ENCODE assay signal across 20 cellular contexts in the genomic region with DNA sequence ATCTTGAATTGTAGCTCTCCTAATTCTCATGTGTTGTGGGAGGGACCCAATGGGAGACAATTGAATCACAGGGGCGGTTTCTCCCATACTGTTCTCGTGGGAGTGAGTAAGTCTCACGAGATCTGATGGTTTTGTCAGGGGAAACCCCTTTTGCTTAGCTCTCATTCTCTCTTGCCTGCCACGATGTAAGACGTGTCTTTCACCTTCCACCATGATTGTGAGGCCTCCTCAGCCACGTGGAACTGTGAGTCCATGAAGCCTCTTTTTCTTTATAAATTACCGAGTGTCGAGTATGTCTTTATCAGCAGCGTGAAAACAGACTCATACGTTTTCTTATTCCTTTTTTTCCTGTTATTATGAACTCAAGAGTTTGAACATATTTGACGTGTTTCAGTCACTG. TPM values are rescaled to one million over a fixed set of nuclear protein-coding genes. Genes with fewer than 3 reads are reported as not detected.
A peak's percentile ranks its signal among the peaks of the same experiment; 100 is the strongest.
DNase-seq lines count a peak whose midpoint lies in the region; ATAC-seq, FAIRE-seq and TF ChIP-seq lines count a peak whose summit lies in the region.
"Had no signal": no experiment of that assay in that cellular context is flagged by ENCODE, and none has a peak within 500 bp of the region (broad histone marks: within the 10 kb centered on the region; RNA-seq: fewer than 3 reads in every experiment).

No MANE protein-coding gene starts in this region.

- H3K27me3 Mint-ChIP-seq in osteocyte (ENCODE audit: unreplicated experiment): peaks cover 10% of the 10 kb centered on the region
- H3K27me3 Mint-ChIP-seq: activated naive CD8-positive, alpha-beta T cell treated with anti-CD3 and anti-CD28 coated beads, Interleukin-2, amount 10 ng/mL, durations not matched to agents 7 days and 5 days; CD4-positive, alpha-beta T cell had no signal

- ATAC-seq in HG02588 (IDR thresholded peaks at IDR 0.05; ENCODE audit: unreplicated experiment) (no peak), HepG2 (no peak)
- ATAC-seq: heart right ventricle, SK-N-SH treated with all-trans-retinoic acid at 6 μM for 48 hours, upper lobe of right lung had no signal

- intact Hi-C loops in HepG2 (cut with micrococcal nuclease; ENCODE audit: unreplicated experiment): no loop called here

- peak overlapping the region; percentile 48 for H3K4me2 ChIP-seq in OCI-LY3 (ENCODE audit: low read length)
- no peak overlapping the region for H3K4me2 ChIP-seq in HepG2 (ENCODE audit: low read depth, low read length)

- H3K4me1 Mint-ChIP-seq in osteocyte (ENCODE audit: unreplicated experiment): peaks cover 6% of the 10 kb centered on the region

- H3K36me3 Mint-ChIP-seq in osteocyte (ENCODE audit: unreplicated experiment): no peaks in the 10 kb centered on the region

- peaks cover 30% of the 10 kb centered on the region for H3K4me1 ChIP-seq in OCI-LY3 (ENCODE audit: low read length)
- H3K4me1 ChIP-seq in HepG2 (ENCODE audit: insufficient read depth, low read length): peaks cover 18% of the 10 kb centered on the region; the same call in 1 of the 2 replicates
- H3K4me1 ChIP-seq: upper lobe of right lung had no signal

- no peak for FAIRE-seq in HepG2 (lab: Jason Lieb, UNC)

- TF ChIP-seq CTCF in OCI-LY3 (IDR thresholded peaks at IDR 0.05; ENCODE audit: low read depth, low read length) (no peak), osteocyte (IDR thresholded peaks at IDR 0.05) (no peak), HepG2 (CRISPR knock-in tag; IDR thresholded peaks at IDR 0.05) (no peak)

- H3K9me3 Mint-ChIP-seq in osteocyte (ENCODE audit: unreplicated experiment): no peaks in the 10 kb centered on the region
- H3K9me3 Mint-ChIP-seq: CD4-positive, alpha-beta T cell had no signal

- H3K27ac Mint-ChIP-seq in osteocyte (ENCODE audit: unreplicated experiment): no peak overlapping the region
- H3K27ac Mint-ChIP-seq: activated naive CD8-positive, alpha-beta T cell treated with anti-CD3 and anti-CD28 coated beads, Interleukin-2, amount 10 ng/mL, durations not matched to agents 7 days and 5 days; CD4-positive, alpha-beta T cell had no signal

- H3K79me2 ChIP-seq in OCI-LY3 (ENCODE audit: low read length) (no peaks in the 10 kb centered on the region), HepG2 (ENCODE audit: insufficient read depth, low read length) (no peaks in the 10 kb centered on the region)

- POLR2A ChIA-PET in HepG2 (lab: Yijun Ruan, JAX): no interaction called here

- in situ Hi-C loops in HepG2 (cut with HindIII; ENCODE audit: extremely low pct_ligation_motif_present, low pct_unique_long_range_greater_than_20kb): no loop called here

- H4K20me1 ChIP-seq in OCI-LY3 (ENCODE audit: insufficient read depth, low read length) (no peaks in the 10 kb centered on the region), HepG2 (ENCODE audit: insufficient read depth, low read length) (no peaks in the 10 kb centered on the region)

- H3K27me3 ChIP-seq in OCI-LY3 (ENCODE audit: low read depth, low read length) (no peaks in the 10 kb centered on the region), HepG2 (ENCODE audit: control insufficient read depth in 1 of 2, insufficient read depth in 2 of 2, low read length in 2 of 2) (peaks cover 0 to 4% of the 10 kb centered on the region in 2 experiments; a peak in 1 of 5 replicates)
- H3K27me3 ChIP-seq: heart right ventricle, upper lobe of right lung had no signal

- CTCF ChIA-PET in HepG2 (lab: Yijun Ruan, JAX; ENCODE audit: low intra/inter-chr PET ratio, low total read pairs): no interaction called here

- TF ChIP-seq RAD21 in HepG2 (CRISPR knock-in tag; IDR thresholded peaks at IDR 0.05): no peak

- TF ChIP-seq EP300 in HepG2 (IDR thresholded peaks at IDR 0.05; ENCODE audit: low read depth in 2 of 2, low read length in 2 of 2) (no peak), HepG2 (CRISPR knock-in tag; IDR thresholded peaks at IDR 0.05; ENCODE audit: borderline replicate concordance) (no peak)

- H3K36me3 ChIP-seq in OCI-LY3 (replicated peaks; ENCODE audit: low read depth, low read length) (peaks cover 4% of the 10 kb centered on the region), HepG2 (replicated peaks in 1 of 2; ENCODE audit: control insufficient read depth in 1 of 2, insufficient read depth in 2 of 2, low read length in 2 of 2) (no peaks in the 10 kb centered on the region)
- H3K36me3 ChIP-seq: heart right ventricle, upper lobe of right lung had no signal

- no peak for TF ChIP-seq POLR2A in HepG2 (IDR thresholded peaks at IDR 0.05; ENCODE audit: insufficient read depth in 1 of 2, low read depth in 2 of 2, low read length in 2 of 2)

- H3K9me3 ChIP-seq in OCI-LY3 (ENCODE audit: insufficient read depth, low read length) (no peaks in the 10 kb centered on the region), HepG2 (ENCODE audit: low read length) (no peaks in the 10 kb centered on the region)
- H3K9me3 ChIP-seq: heart right ventricle, psoas muscle, upper lobe of right lung had no signal

- H2AFZ ChIP-seq in OCI-LY3 (ENCODE audit: low read depth, low read length) (no peak overlapping the region), HepG2 (ENCODE audit: low read length) (no peak overlapping the region)

- H3K9ac ChIP-seq in OCI-LY3 (ENCODE audit: low read length): no peak overlapping the region
- no peak overlapping the region for H3K9ac ChIP-seq in HepG2 (ENCODE audit: insufficient read depth, low read depth, low read length)

- H3K4me3 ChIP-seq in OCI-LY3 (ENCODE audit: low read length) (peak overlapping the region; percentile 31; the same call in 1 of the 2 replicates), HepG2 (replicated peaks in 1 of 3; ENCODE audit: insufficient read depth in 1 of 3, low read depth in 2 of 3, low read length in 3 of 3) (no peak overlapping the region)
- H3K4me3 ChIP-seq: heart right ventricle, psoas muscle, upper lobe of right lung had no signal

- H3K4me3 Mint-ChIP-seq in osteocyte (ENCODE audit: unreplicated experiment): no peak overlapping the region
- H3K4me3 Mint-ChIP-seq: activated naive CD8-positive, alpha-beta T cell treated with anti-CD3 and anti-CD28 coated beads, Interleukin-2, amount 10 ng/mL, durations not matched to agents 7 days and 5 days; CD4-positive, alpha-beta T cell had no signal

- DNase-seq in stimulated activated CD4-positive, alpha-beta T cell treated with anti-CD3 and anti-CD28 coated beads, Interleukin-15, amount 100 ng/mL, for 24 hours: peak; percentile 20
- no peak for DNase-seq in stimulated activated CD4-positive, alpha-beta T cell treated with anti-CD3 and anti-CD28 coated beads, Interleukin-4, amount 100 ng/mL, for 1 hour
- DNase-seq in osteocyte (ENCODE audit: extremely low spot score, unreplicated experiment) (peak; percentile 27), HepG2 (ENCODE audit: low spot score) (no peak), KG1 (lab: John Stamatoyannopoulos, UW) (no peak)
- DNase-seq: activated naive CD8-positive, alpha-beta T cell treated with anti-CD3 and anti-CD28 coated beads, Interleukin-2, amount 10 ng/mL, durations not matched to agents 7 days and 5 days; CD4-positive, alpha-beta T cell; DMS153; effector CD8-positive, alpha-beta T cell; erythroblast; foreskin fibroblast; heart right ventricle; mesenchymal stem cell; NCI-H526 treated with DMSO at 0.1 percent for 48 hours; psoas muscle; upper lobe of right lung had no signal

- 53% methylated on average over 11 of the region's 11 CpGs for WGBS in HepG2 (ENCODE audit: low lambda C conversion rate)

- H3K27ac ChIP-seq in OCI-LY3 (ENCODE audit: low read length) (peak overlapping the region; percentile 64), angular gyrus (ENCODE audit: low read depth, low read length) (peak overlapping the region; percentile 34), HepG2 (ENCODE audit: extremely low read length, insufficient read depth, low read length) (no peak overlapping the region)
- H3K27ac ChIP-seq: heart right ventricle, psoas muscle, upper lobe of right lung had no signal

- BruUV-seq in HepG2 (replicated peaks; lab: Mats Ljungman, UMichigan): no TSS peak

TF ChIP-seq in HepG2, 621 proteins besides CTCF, POLR2A, EP300 and RAD21 (continues in another document):
- TF ChIP-seq MAFK (conservative IDR thresholded peaks at IDR 0.05 in 1 of 2, IDR thresholded peaks at IDR 0.05 in 1 of 2; ENCODE audit: low read length in 2 of 2): no peak
- no peak for TF ChIP-seq MNT (IDR thresholded peaks at IDR 0.05)

RNA-seq across cellular contexts. Expression of gene RETREG1, which starts 39.1 kb away (rescaled TPM):
- total RNA-seq in osteocyte (0.78 and 0.91 TPM in 2 replicates), HepG2 (2016; rRNA removed; fragmentation: Illumina TruSeq; extraction: Trizol) (not detected in 2 replicates)
- not detected in 2 replicates for total RNA-seq in HepG2 (2016; cell fraction: cytosol; rRNA removed; fragmentation: Illumina TruSeq; extraction: Trizol; ENCODE audit: low read depth)
- total RNA-seq in HepG2 (2016; cell fraction: insoluble cytoplasmic fraction; rRNA removed; fragmentation: Illumina TruSeq; extraction: Trizol): not detected in 2 replicates
- not detected in 2 replicates for total RNA-seq in HepG2 (2016; cell fraction: membrane; rRNA removed; fragmentation: Illumina TruSeq; extraction: Trizol)
- total RNA-seq in HepG2 (2016; cell fraction: nucleus; rRNA removed; fragmentation: Illumina TruSeq; extraction: Trizol): not detected in 2 replicates
- polyA plus RNA-seq in HepG2 (2011; rRNA removed): 0.07 TPM in 1 of 2 replicates, not detected in the other
- polyA plus RNA-seq in HepG2 (2011; cell fraction: cytosol; rRNA removed): 0.09 TPM in 1 of 2 replicates, not detected in the other
- polyA plus RNA-seq in HepG2 (2011; cell fraction: nucleus; rRNA removed): not detected in 2 replicates
- not detected in 2 replicates for polyA plus RNA-seq in HepG2 (2012)
- not detected in 2 replicates for polyA plus RNA-seq in HepG2 (2016; cell fraction: cytosol; fragmentation: Illumina TruSeq; extraction: Trizol; ENCODE audit: low read depth)
- not detected in 2 replicates for polyA plus RNA-seq in HepG2 (2016; cell fraction: insoluble cytoplasmic fraction; fragmentation: Illumina TruSeq; extraction: Trizol; ENCODE audit: low read depth)
- polyA plus RNA-seq in HepG2 (2016; cell fraction: membrane; fragmentation: Illumina TruSeq; extraction: Trizol; ENCODE audit: low read depth): not detected in 2 replicates
- polyA plus RNA-seq in HepG2 (2016; cell fraction: nucleus; fragmentation: Illumina TruSeq; extraction: Trizol; ENCODE audit: insufficient read depth, low read depth): not detected in 2 replicates
- polyA minus RNA-seq in HepG2 (2011; rRNA and poly(A)+ RNA removed; ENCODE audit: low replicate concordance): 4.4 TPM in 1 of 2 replicates, not detected in the other
- polyA minus RNA-seq in HepG2 (2011; cell fraction: cytosol; rRNA and poly(A)+ RNA removed): not detected in 2 replicates
- not detected in 2 replicates for polyA minus RNA-seq in HepG2 (2011; cell fraction: nucleus; rRNA and poly(A)+ RNA removed)

Comparison
In these comparisons a context has a peak if more than half of its experiments do, and no peak if none do; other contexts are left out.
1. DNase-seq: peak in stimulated activated CD4-positive, alpha-beta T cell treated with anti-CD3 and anti-CD28 coated beads, Interleukin-15, amount 100 ng/mL, for 24 hours (single experiment) and osteocyte (single experiment); none in stimulated activated CD4-positive, alpha-beta T cell treated with anti-CD3 and anti-CD28 coated beads, Interleukin-4, amount 100 ng/mL, for 1 hour (single experiment), HepG2 (single experiment) and KG1 (single experiment).